ENCODE assay signal across 15 cellular contexts in the genomic region with DNA sequence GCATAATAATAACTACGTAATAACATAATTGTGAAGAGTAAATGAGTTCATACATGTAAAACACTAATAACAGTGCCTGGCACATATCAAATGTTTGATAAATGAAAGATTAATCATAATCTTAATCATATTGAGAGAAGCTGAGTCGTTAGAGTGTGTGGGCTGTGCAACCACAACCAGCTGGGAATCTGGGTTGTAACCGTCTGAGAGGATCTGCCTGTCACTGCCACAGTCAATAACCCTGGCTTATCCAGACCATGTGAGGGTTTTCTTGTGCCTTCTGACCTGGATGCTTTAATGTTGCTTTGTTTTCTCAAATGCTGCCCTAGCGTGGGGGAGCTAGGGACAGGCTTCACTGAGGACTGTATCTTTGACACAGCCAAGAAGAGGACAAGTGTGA.
A peak's percentile ranks its signal among the peaks of the same experiment; 100 is the strongest.
DNase-seq lines count a peak whose midpoint lies in the region; TF ChIP-seq lines count a peak whose summit lies in the region.
"Had no signal": no experiment of that assay in that cellular context is flagged by ENCODE, and none has a peak within 500 bp of the region (broad histone marks: within the 10 kb centered on the region; RNA-seq: fewer than 3 reads in every experiment).

No MANE protein-coding gene starts in this region.

- H3K4me1 ChIP-seq in BE2C: no peaks in the 10 kb centered on the region
- H3K4me1 ChIP-seq: Caco-2 had no signal

- POLR2A ChIA-PET in activated CD4-positive, alpha-beta memory T cell treated with anti-CD3 and anti-CD28 coated beads for 36 hours (lab: Charles Lee): no interaction called here
- POLR2A ChIA-PET in activated CD4-positive, alpha-beta memory T cell treated with anti-CD3 and anti-CD28 coated beads, Interleukin-2, amount 10 ng/mL, durations not matched to agents 7 days and 5 days (lab: Charles Lee): no interaction called here

- H3K27ac Mint-ChIP-seq in activated CD4-positive, alpha-beta memory T cell treated with anti-CD3 and anti-CD28 coated beads for 36 hours: no peak overlapping the region
- no peak overlapping the region for H3K27ac Mint-ChIP-seq in activated CD4-positive, alpha-beta memory T cell treated with anti-CD3 and anti-CD28 coated beads, Interleukin-2, amount 10 ng/mL, durations not matched to agents 7 days and 5 days
- peak overlapping the region; percentile 31 for H3K27ac Mint-ChIP-seq in nephron progenitor cell
- H3K27ac Mint-ChIP-seq: CD4-positive, alpha-beta T cell had no signal

- H3K9me3 ChIP-seq in BE2C: no peaks in the 10 kb centered on the region
- H3K9me3 ChIP-seq: Caco-2, HAP-1 had no signal

- no peaks in the 10 kb centered on the region for H3K36me3 Mint-ChIP-seq in activated CD4-positive, alpha-beta memory T cell treated with anti-CD3 and anti-CD28 coated beads for 36 hours
- H3K36me3 Mint-ChIP-seq in activated CD4-positive, alpha-beta memory T cell treated with anti-CD3 and anti-CD28 coated beads, Interleukin-2, amount 10 ng/mL, durations not matched to agents 7 days and 5 days (ENCODE audit: low read depth): no peaks in the 10 kb centered on the region
- no peaks in the 10 kb centered on the region for H3K36me3 Mint-ChIP-seq in nephron progenitor cell (ENCODE audit: low read depth)

- H3K27me3 ChIP-seq in BE2C: no peaks in the 10 kb centered on the region

- peak; percentile 8 for DNase-seq in activated CD4-positive, alpha-beta memory T cell treated with anti-CD3 and anti-CD28 coated beads for 36 hours
- DNase-seq in activated CD4-positive, alpha-beta memory T cell treated with anti-CD3 and anti-CD28 coated beads, Interleukin-2, amount 10 ng/mL, durations not matched to agents 7 days and 5 days: no peak
- peak; percentile 2 for DNase-seq in stimulated activated CD4-positive, alpha-beta T cell treated with anti-CD3 and anti-CD28 coated beads, Interleukin-1b, Interleukin-23, amount 100 ng/mL, for 48 hours
- no peak for DNase-seq in stimulated activated CD4-positive, alpha-beta T cell treated with anti-CD3 and anti-CD28 coated beads, Interleukin-4, amount 100 ng/mL, for 4 hours
- DNase-seq in MV-4-11 (lab: John Stamatoyannopoulos, UW): peak; percentile 34
- DNase-seq in nephron progenitor cell: no peak
- no peak for DNase-seq in BE2C
- DNase-seq in NOMO-1 (lab: John Stamatoyannopoulos, UW; ENCODE audit: unreplicated experiment in 2 of 2): no peak
- DNase-seq: ACHN; Caco-2; CD4-positive, alpha-beta T cell; DMS153; DMS79; GF-D8 had no signal

- no peaks in the 10 kb centered on the region for H3K9me3 Mint-ChIP-seq in activated CD4-positive, alpha-beta memory T cell treated with anti-CD3 and anti-CD28 coated beads for 36 hours
- no peaks in the 10 kb centered on the region for H3K9me3 Mint-ChIP-seq in activated CD4-positive, alpha-beta memory T cell treated with anti-CD3 and anti-CD28 coated beads, Interleukin-2, amount 10 ng/mL, durations not matched to agents 7 days and 5 days
- no peaks in the 10 kb centered on the region for H3K9me3 Mint-ChIP-seq in nephron progenitor cell
- H3K9me3 Mint-ChIP-seq: CD4-positive, alpha-beta T cell had no signal

- TF ChIP-seq CTCF in nephron progenitor cell (IDR thresholded peaks at IDR 0.05) (no peak), BE2C (IDR thresholded peaks at IDR 0.05; ENCODE audit: low read depth, low read length) (no peak)

- CTCF ChIA-PET in activated CD4-positive, alpha-beta memory T cell treated with anti-CD3 and anti-CD28 coated beads for 36 hours (lab: Charles Lee): no interaction called here
- CTCF ChIA-PET in activated CD4-positive, alpha-beta memory T cell treated with anti-CD3 and anti-CD28 coated beads, Interleukin-2, amount 10 ng/mL, durations not matched to agents 7 days and 5 days (lab: Charles Lee): no interaction called here

- intact Hi-C loops in activated CD4-positive, alpha-beta memory T cell treated with anti-CD3 and anti-CD28 coated beads for 36 hours (cut with micrococcal nuclease): no loop called here

- H3K27me3 Mint-ChIP-seq in activated CD4-positive, alpha-beta memory T cell treated with anti-CD3 and anti-CD28 coated beads for 36 hours: no peaks in the 10 kb centered on the region
- H3K27me3 Mint-ChIP-seq in activated CD4-positive, alpha-beta memory T cell treated with anti-CD3 and anti-CD28 coated beads, Interleukin-2, amount 10 ng/mL, durations not matched to agents 7 days and 5 days: no peaks in the 10 kb centered on the region
- no peaks in the 10 kb centered on the region for H3K27me3 Mint-ChIP-seq in nephron progenitor cell (ENCODE audit: low read depth, poor library complexity)
- H3K27me3 Mint-ChIP-seq: CD4-positive, alpha-beta T cell had no signal

- H3K4me3 ChIP-seq in BE2C (ENCODE audit: low read depth, low read length): no peak overlapping the region
- H3K4me3 ChIP-seq: HAP-1 had no signal

- no peaks in the 10 kb centered on the region for H3K4me1 Mint-ChIP-seq in activated CD4-positive, alpha-beta memory T cell treated with anti-CD3 and anti-CD28 coated beads for 36 hours (ENCODE audit: low read depth)
- H3K4me1 Mint-ChIP-seq in activated CD4-positive, alpha-beta memory T cell treated with anti-CD3 and anti-CD28 coated beads, Interleukin-2, amount 10 ng/mL, durations not matched to agents 7 days and 5 days: no peaks in the 10 kb centered on the region
- peaks cover 13% of the 10 kb centered on the region for H3K4me1 Mint-ChIP-seq in nephron progenitor cell

- no peaks in the 10 kb centered on the region for H3K36me3 ChIP-seq in BE2C
- H3K36me3 ChIP-seq: HAP-1 had no signal

- no peak overlapping the region for H3K4me3 Mint-ChIP-seq in activated CD4-positive, alpha-beta memory T cell treated with anti-CD3 and anti-CD28 coated beads for 36 hours
- H3K4me3 Mint-ChIP-seq in activated CD4-positive, alpha-beta memory T cell treated with anti-CD3 and anti-CD28 coated beads, Interleukin-2, amount 10 ng/mL, durations not matched to agents 7 days and 5 days: no peak overlapping the region
- no peak overlapping the region for H3K4me3 Mint-ChIP-seq in nephron progenitor cell
- H3K4me3 Mint-ChIP-seq: CD4-positive, alpha-beta T cell had no signal

Comparison
In these comparisons a context has a peak if more than half of its experiments do, and no peak if none do; other contexts are left out.
1. DNase-seq: peak in activated CD4-positive, alpha-beta memory T cell treated with anti-CD3 and anti-CD28 coated beads for 36 hours (single experiment), stimulated activated CD4-positive, alpha-beta T cell treated with anti-CD3 and anti-CD28 coated beads, Interleukin-1b, Interleukin-23, amount 100 ng/mL, for 48 hours (single experiment) and MV-4-11 (single experiment); none in activated CD4-positive, alpha-beta memory T cell treated with anti-CD3 and anti-CD28 coated beads, Interleukin-2, amount 10 ng/mL, durations not matched to agents 7 days and 5 days (single experiment), stimulated activated CD4-positive, alpha-beta T cell treated with anti-CD3 and anti-CD28 coated beads, Interleukin-4, amount 100 ng/mL, for 4 hours (0 of 2), nephron progenitor cell (single experiment), BE2C (single experiment) and NOMO-1 (0 of 2).